ENCODE assay signal across 1 cellular context in genomic region chr9:128702445-128702948, GRCh38.
TF ChIP-seq lines count a peak whose summit lies in the region.

TSS of gene PKN3 (plus strand) at chr9:128702503. CDS start at chr9:128702916, 413 bp downstream.

TF ChIP-seq in K562, 482 proteins besides CTCF, POLR2A, EP300 and RAD21 (continued from another document and continues in another):
- no peak for TF ChIP-seq ZHX1 (conservative IDR thresholded peaks at IDR 0.05; ENCODE audit: low read length)
- TF ChIP-seq ATF4 (CRISPR knock-in tag; IDR thresholded peaks at IDR 0.05) = no peak
- no peak for TF ChIP-seq ASH1L (IDR thresholded peaks at IDR 0.05; ENCODE audit: borderline replicate concordance, low read depth, partially characterized antibody)
- TF ChIP-seq FOXM1 (IDR thresholded peaks at IDR 0.05; ENCODE audit: low read depth) = no peak
- peak; percentile 80 for TF ChIP-seq FOXM1 (CRISPR knock-in tag; IDR thresholded peaks at IDR 0.05; ENCODE audit: low read depth)
- no peak for TF ChIP-seq RFX7 (CRISPR knock-in tag; IDR thresholded peaks at IDR 0.05)
- no peak for TF ChIP-seq NR2C2 (CRISPR knock-in tag; IDR thresholded peaks at IDR 0.05)
- no peak for TF ChIP-seq NR2C2 (tag; IDR thresholded peaks at IDR 0.05)
- TF ChIP-seq STAT5B (CRISPR knock-in tag; IDR thresholded peaks at IDR 0.05) = no peak
- peak; percentile 51; the same call in 1 of the 2 replicates for TF ChIP-seq CBX1 (IDR thresholded peaks at IDR 0.05; ENCODE audit: low read depth)
- TF ChIP-seq ZC3H11A (IDR thresholded peaks at IDR 0.05; ENCODE audit: low read depth, low read length) = no peak
- TF ChIP-seq ID3 (CRISPR knock-in tag; IDR thresholded peaks at IDR 0.05) = no peak
- no peak for TF ChIP-seq ID3 (tag; IDR thresholded peaks at IDR 0.05)
- TF ChIP-seq PHTF2 (CRISPR knock-in tag; IDR thresholded peaks at IDR 0.05) = no peak
- TF ChIP-seq ELK3 (CRISPR knock-in tag; IDR thresholded peaks at IDR 0.05) = no peak
- TF ChIP-seq PTBP1 (IDR thresholded peaks at IDR 0.05; ENCODE audit: low read depth, low read length) = no peak
- TF ChIP-seq TEAD4 (IDR thresholded peaks at IDR 0.05; ENCODE audit: low read length) = no peak
- TF ChIP-seq TEAD4 (CRISPR knock-in tag; IDR thresholded peaks at IDR 0.05; ENCODE audit: borderline replicate concordance) = no peak
- no peak for TF ChIP-seq CREB3 (tag; conservative IDR thresholded peaks at IDR 0.05; ENCODE audit: low read depth)
- no peak for TF ChIP-seq ETV1 (tag; conservative IDR thresholded peaks at IDR 0.05; ENCODE audit: low read depth)
- no peak for TF ChIP-seq TAF15 (IDR thresholded peaks at IDR 0.05; ENCODE audit: low read depth, low read length)
- TF ChIP-seq GTF3C2 (IDR thresholded peaks at IDR 0.05; ENCODE audit: borderline replicate concordance, extremely low read depth, insufficient read length) = no peak
- TF ChIP-seq ILF3 (IDR thresholded peaks at IDR 0.05; ENCODE audit: borderline replicate concordance) = peak; percentile 90; the same call in 1 of the 2 replicates
- TF ChIP-seq YBX1 (IDR thresholded peaks at IDR 0.05) = no peak
- TF ChIP-seq RBM17 (IDR thresholded peaks at IDR 0.05; ENCODE audit: borderline replicate concordance, low read depth, low read length) = no peak
- TF ChIP-seq RUNX1 (IDR thresholded peaks at IDR 0.05; ENCODE audit: low read depth) = no peak
- no peak for TF ChIP-seq PYGO2 (tag; IDR thresholded peaks at IDR 0.05)
- TF ChIP-seq CUX1 (CRISPR knock-in tag; IDR thresholded peaks at IDR 0.05) = no peak
- no peak for TF ChIP-seq ZNF518B (CRISPR knock-in tag; IDR thresholded peaks at IDR 0.05)
- TF ChIP-seq MEF2D (tag; conservative IDR thresholded peaks at IDR 0.05; ENCODE audit: low read depth) = no peak
- TF ChIP-seq ZNF165 (CRISPR knock-in tag; IDR thresholded peaks at IDR 0.05; ENCODE audit: borderline replicate concordance) = no peak
- no peak for TF ChIP-seq NFRKB (IDR thresholded peaks at IDR 0.05; ENCODE audit: low read depth)
- no peak for TF ChIP-seq LEF1 (IDR thresholded peaks at IDR 0.05)
- TF ChIP-seq CEBPB (tag; IDR thresholded peaks at IDR 0.05) = no peak
- TF ChIP-seq ZBTB12 (CRISPR knock-in tag; IDR thresholded peaks at IDR 0.05) = no peak
- TF ChIP-seq FOS (IDR thresholded peaks at IDR 0.05; ENCODE audit: extremely low read depth, insufficient read length) = no peak
- TF ChIP-seq BRD9 (IDR thresholded peaks at IDR 0.05; ENCODE audit: low read depth, partially characterized antibody) = no peak
- no peak for TF ChIP-seq ZZZ3 (IDR thresholded peaks at IDR 0.05)
- no peak for TF ChIP-seq RBM39 (optimal IDR thresholded peaks at IDR 0.05; ENCODE audit: low read depth, low read length)
- TF ChIP-seq GTF2B (IDR thresholded peaks at IDR 0.05; ENCODE audit: extremely low read depth, insufficient read length) = no peak
- no peak for TF ChIP-seq HDAC3 (IDR thresholded peaks at IDR 0.05; ENCODE audit: borderline replicate concordance, partially characterized antibody)
- TF ChIP-seq HCFC1 (IDR thresholded peaks at IDR 0.05; ENCODE audit: low read depth, low read length) = peak; percentile 42
- TF ChIP-seq ZC3H4 (CRISPR knock-in tag; IDR thresholded peaks at IDR 0.05; ENCODE audit: borderline replicate concordance) = no peak
- TF ChIP-seq SMAD2 (IDR thresholded peaks at IDR 0.05; ENCODE audit: low read depth, low read length) = no peak
- TF ChIP-seq TAF7 (tag; IDR thresholded peaks at IDR 0.05) = no peak
- TF ChIP-seq GABPB1 (CRISPR knock-in tag; IDR thresholded peaks at IDR 0.05) = peak; percentile 65; the same call in 1 of the 2 replicates
- TF ChIP-seq SMARCE1 (IDR thresholded peaks at IDR 0.05) = no peak
